ENCODE assay signal across 9 cellular contexts in genomic region chr22:20514658-20515406, GRCh38. TPM values are rescaled to one million over a fixed set of nuclear protein-coding genes. Genes with fewer than 3 reads are reported as not detected.
DNase-seq lines count a peak whose midpoint lies in the region; ATAC-seq lines count a peak whose summit lies in the region.
"Had no signal": no experiment of that assay in that cellular context is flagged by ENCODE, and none has a peak within 500 bp of the region (broad histone marks: within the 10 kb centered on the region; RNA-seq: fewer than 3 reads in every experiment).

No MANE protein-coding gene starts in this region.

- no peak overlapping the region for H3K4ac ChIP-seq in neuronal stem cell (ENCODE audit: low read length)

- no peak overlapping the region for H2BK12ac ChIP-seq in neuronal stem cell (ENCODE audit: low read length)

- peaks cover 10 to 67% of the 10 kb centered on the region in 2 donors for H3K36me3 ChIP-seq in neuronal stem cell (replicated peaks in 1 of 2; ENCODE audit: control insufficient read depth in 2 of 2, insufficient read depth in 2 of 2, low read length in 2 of 2)
- H3K36me3 ChIP-seq: neural progenitor cell had no signal

- no peak overlapping the region for H3K14ac ChIP-seq in neuronal stem cell (ENCODE audit: low read length)

- H3K18ac ChIP-seq in neuronal stem cell (ENCODE audit: low read length): no peak overlapping the region

- no peak overlapping the region for H3K27ac ChIP-seq in neuronal stem cell (replicated peaks; ENCODE audit: low read length)
- H3K27ac ChIP-seq: neural progenitor cell had no signal

- no peak overlapping the region for H3K4me2 ChIP-seq in neuronal stem cell (ENCODE audit: insufficient read depth, low read length, poor library complexity, severe bottlenecking)
- H3K4me2 ChIP-seq: neural progenitor cell had no signal

- no peak for ATAC-seq in HG02973 (IDR thresholded peaks at IDR 0.05; ENCODE audit: unreplicated experiment)

- H2AK5ac ChIP-seq in neuronal stem cell (ENCODE audit: low read depth, low read length): no peak overlapping the region

- H3K79me1 ChIP-seq in neuronal stem cell (ENCODE audit: low read depth, low read length): peaks cover 13% of the 10 kb centered on the region

- no peak overlapping the region for H2AFZ ChIP-seq in neuronal stem cell (ENCODE audit: low read length)
- H2AFZ ChIP-seq: neural progenitor cell had no signal

- H4K91ac ChIP-seq in neuronal stem cell (ENCODE audit: low read depth, low read length, poor library complexity): no peak overlapping the region

- peak overlapping the region; percentile 60 for H3K23ac ChIP-seq in neuronal stem cell (ENCODE audit: low read depth, low read length, poor library complexity)

- peaks cover 2 to 6% of the 10 kb centered on the region in 2 donors for H3K4me1 ChIP-seq in neuronal stem cell (ENCODE audit: control insufficient read depth in 2 of 2, insufficient read depth in 1 of 2, low read depth in 1 of 2, low read length in 2 of 2)

- no peak overlapping the region for H3K9ac ChIP-seq in neuronal stem cell (ENCODE audit: low read depth, low read length, poor library complexity)
- H3K9ac ChIP-seq: neural progenitor cell had no signal

- H2BK120ac ChIP-seq in neuronal stem cell (ENCODE audit: low read depth, low read length): no peak overlapping the region

- WGBS in neuronal stem cell (ENCODE audit: extremely low coverage in 2 of 2, insufficient read length in 2 of 2, insufficient replicate concordance in 1 of 2), 2 donors: no CpG with 5 or more reads among the region's 6 CpGs

- peak; percentile 55 for DNase-seq in CD1c-positive myeloid dendritic cell (ENCODE audit: extremely low spot score)
- peak; percentile 87 for DNase-seq in LHCN-M2 (ENCODE audit: low read depth)
- DNase-seq in dedifferentiated amniotic fluid mesenchymal stem cell (ENCODE audit: extremely low spot score): peak; percentile 81
- no peak for DNase-seq in neuronal stem cell (ENCODE audit: low spot score)
- no peak for DNase-seq in SIG-M5 (lab: John Stamatoyannopoulos, UW)
- no peak for DNase-seq in NCI-H2107 treated with DMSO at 0.1 percent for 48 hours (lab: John Stamatoyannopoulos, UW; ENCODE audit: unreplicated experiment)
- DNase-seq in KBM-7: no peak

- no peaks in the 10 kb centered on the region for H3K9me3 ChIP-seq in neuronal stem cell (replicated peaks in 1 of 2; ENCODE audit: control insufficient read depth in 2 of 2, insufficient read depth in 1 of 2, low read depth in 1 of 2, low read length in 2 of 2)

- no peak overlapping the region for H4K8ac ChIP-seq in neuronal stem cell (ENCODE audit: low read depth, low read length)

- no peak overlapping the region for H3K4me3 ChIP-seq in neuronal stem cell (ENCODE audit: low read length in 2 of 2)
- H3K4me3 ChIP-seq: neural progenitor cell had no signal

- H2BK5ac ChIP-seq in neuronal stem cell (ENCODE audit: low read length): no peak overlapping the region

- H2BK15ac ChIP-seq in neuronal stem cell (ENCODE audit: low read length): no peak overlapping the region

- H3K27me3 ChIP-seq in neuronal stem cell (ENCODE audit: control insufficient read depth in 3 of 3, insufficient read depth in 3 of 3, low read depth in 1 of 3, low read length in 3 of 3): no peaks in the 10 kb centered on the region
- H3K27me3 ChIP-seq: neural progenitor cell had no signal

- in situ Hi-C loops in KBM-7 (cut with MboI; ENCODE audit: low pct_unique_long_range_greater_than_20kb, low sequenced_read_pairs): loop anchor here (25.0 kb wide), 1 partner anchor 97 kb away; no protein-coding TSS in a partner anchor

RNA-seq across cellular contexts. Expression of gene MED15, which starts 7.4 kb away (rescaled TPM):
- total RNA-seq in LHCN-M2 (2014; rRNA removed): 32.4 and 42.1 TPM in 2 replicates
- 78.8 TPM for polyA plus RNA-seq in LHCN-M2 (2012)
- 35.8 TPM for polyA plus RNA-seq in neuronal stem cell (2013, experiment 1 of 2)
- 36.1 TPM for polyA plus RNA-seq in neuronal stem cell (2013, experiment 2 of 2)

RNA-seq across cellular contexts. Expression of gene KLHL22, which starts 19.2 kb away (rescaled TPM):
- 29.4 and 31.6 TPM in 2 replicates for total RNA-seq in LHCN-M2 (2014; rRNA removed)
- polyA plus RNA-seq in LHCN-M2 (2012): 18.9 TPM
- 14.3 TPM for polyA plus RNA-seq in neuronal stem cell (2013, experiment 1 of 2)
- 13.8 TPM for polyA plus RNA-seq in neuronal stem cell (2013, experiment 2 of 2)

Comparison
In these comparisons a context has a peak if more than half of its experiments do, and no peak if none do; other contexts are left out.
1. DNase-seq: peak in CD1c-positive myeloid dendritic cell (single experiment), LHCN-M2 (single experiment) and dedifferentiated amniotic fluid mesenchymal stem cell (single experiment); none in neuronal stem cell (single experiment), SIG-M5 (single experiment), NCI-H2107 treated with DMSO at 0.1 percent for 48 hours (single experiment) and KBM-7 (single experiment).